Comparison of ENCODE assay signal across 13 cellular contexts in the genomic region with DNA sequence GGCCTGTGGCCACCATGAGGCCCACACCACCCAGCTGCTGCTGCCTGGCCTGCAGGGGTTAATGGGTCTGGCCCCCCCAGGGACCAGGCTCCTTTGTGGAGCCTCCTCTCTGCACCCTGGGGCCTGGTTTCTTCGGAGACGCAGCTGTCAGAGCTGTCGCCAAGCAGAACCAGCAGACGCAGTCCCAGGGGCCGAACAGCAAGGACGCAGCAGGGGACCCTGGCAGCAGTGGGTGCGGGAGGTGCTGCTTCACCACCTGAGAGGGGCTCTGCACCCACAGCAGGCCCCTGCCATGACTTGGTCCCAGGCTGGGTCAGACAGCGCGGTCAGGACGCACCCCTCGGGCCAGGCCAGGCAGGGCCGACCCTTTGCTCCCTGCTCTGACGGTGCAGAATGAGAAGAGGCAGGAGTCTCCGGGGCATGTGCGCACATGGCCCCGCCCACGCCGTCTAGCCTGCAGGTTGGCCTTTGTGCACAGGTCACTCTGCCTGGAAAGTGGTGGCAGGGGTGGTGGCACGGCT.
"Had no signal": no experiment of that assay in that cellular context is flagged by ENCODE, and none has a peak within 500 bp of the region (broad histone marks: within the 10 kb centered on the region; RNA-seq: fewer than 3 reads in every experiment).

No MANE protein-coding gene starts in this region.

- H3K27ac Mint-ChIP-seq: activated CD4-positive, alpha-beta memory T cell treated with anti-CD3 and anti-CD28 coated beads for 36 hours; activated T-cell treated with anti-CD3 and anti-CD28 coated beads, Interleukin-2, amount 50 U/mL, for 72 hours; neural progenitor cell had no signal

- H2AFZ ChIP-seq: neural progenitor cell, parathyroid adenoma had no signal

- H3K4me2 ChIP-seq: neural progenitor cell had no signal

- H3K79me2 ChIP-seq: parathyroid adenoma had no signal

- DNase-seq: activated CD4-positive, alpha-beta memory T cell treated with anti-CD3 and anti-CD28 coated beads for 36 hours; activated naive CD4-positive, alpha-beta T cell treated with Interleukin-2 at 50 U/mL for 16 hours; activated T-cell treated with anti-CD3 and anti-CD28 coated beads, Interleukin-2, amount 50 U/mL, for 72 hours; colonic mucosa; kidney; retina; stimulated activated CD4-positive, alpha-beta T cell treated with anti-CD3 and anti-CD28 coated beads, Interleukin-1b, Interleukin-23, amount 100 ng/mL, for 48 hours; stimulated activated naive CD4-positive, alpha-beta T cell; substantia nigra had no signal

- H3K36me3 ChIP-seq: colonic mucosa, neural progenitor cell had no signal

- H3K9ac ChIP-seq: neural progenitor cell, parathyroid adenoma had no signal

- H3K9me3 ChIP-seq: colonic mucosa had no signal

- ATAC-seq: activated T-cell treated with anti-CD3 and anti-CD28 coated beads, Interleukin-2, amount 50 U/mL, for 72 hours; gastroesophageal sphincter had no signal

- H3K4me1 Mint-ChIP-seq: neural progenitor cell had no signal

- H3K4me3 Mint-ChIP-seq: activated CD4-positive, alpha-beta memory T cell treated with anti-CD3 and anti-CD28 coated beads for 36 hours; activated T-cell treated with anti-CD3 and anti-CD28 coated beads, Interleukin-2, amount 50 U/mL, for 72 hours; neural progenitor cell had no signal

- H3K27me3 ChIP-seq: neural progenitor cell, upper lobe of left lung had no signal

- H3K27ac ChIP-seq: colonic mucosa, gastroesophageal sphincter, neural progenitor cell, parathyroid adenoma, upper lobe of left lung had no signal

- H3K4me3 ChIP-seq: colonic mucosa, gastroesophageal sphincter, neural progenitor cell, upper lobe of left lung had no signal

- H3K4me1 ChIP-seq: colonic mucosa, gastroesophageal sphincter, neural progenitor cell, parathyroid adenoma, upper lobe of left lung had no signal
